Comparison of ENCODE assay signal across 1 cellular context in the genomic region with DNA sequence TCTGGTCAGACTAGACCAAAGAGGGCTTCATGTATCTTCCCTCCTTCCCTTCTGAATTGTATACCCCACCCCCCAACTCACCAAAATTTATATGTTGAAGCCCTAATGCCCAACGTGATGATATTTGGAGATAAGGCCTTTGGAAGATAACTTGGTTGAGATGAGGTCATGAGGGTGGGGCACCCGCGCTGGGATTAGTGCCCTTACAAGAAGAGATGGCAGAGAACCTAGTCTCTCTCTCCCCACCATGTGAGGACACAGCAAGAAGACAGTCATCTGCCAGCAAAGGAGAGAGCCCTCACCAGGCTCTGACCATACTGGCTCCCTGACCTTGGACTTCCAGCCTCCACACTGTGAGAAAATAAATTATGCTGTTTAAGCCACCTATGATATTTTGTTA.
TF ChIP-seq lines count a peak whose summit lies in the region.

No MANE protein-coding gene starts in this region.

TF ChIP-seq in K562, 482 proteins besides CTCF, POLR2A, EP300 and RAD21:
- TF ChIP-seq, protein P1, sequence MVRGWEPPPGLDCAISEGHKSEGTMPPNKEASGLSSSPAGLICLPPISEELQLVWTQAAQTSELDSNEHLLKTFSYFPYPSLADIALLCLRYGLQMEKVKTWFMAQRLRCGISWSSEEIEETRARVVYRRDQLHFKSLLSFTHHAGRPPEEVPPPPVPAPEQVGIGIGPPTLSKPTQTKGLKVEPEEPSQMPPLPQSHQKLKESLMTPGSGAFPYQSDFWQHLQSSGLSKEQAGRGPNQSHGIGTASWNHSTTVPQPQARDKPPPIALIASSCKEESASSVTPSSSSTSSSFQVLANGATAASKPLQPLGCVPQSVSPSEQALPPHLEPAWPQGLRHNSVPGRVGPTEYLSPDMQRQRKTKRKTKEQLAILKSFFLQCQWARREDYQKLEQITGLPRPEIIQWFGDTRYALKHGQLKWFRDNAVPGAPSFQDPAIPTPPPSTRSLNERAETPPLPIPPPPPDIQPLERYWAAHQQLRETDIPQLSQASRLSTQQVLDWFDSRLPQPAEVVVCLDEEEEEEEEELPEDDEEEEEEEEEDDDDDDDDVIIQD (CRISPR knock-in tag; IDR thresholded peaks at IDR 0.05), result no peak
- TF ChIP-seq MLX (CRISPR knock-in tag; conservative IDR thresholded peaks at IDR 0.05), result no peak
- TF ChIP-seq ZNF121 (CRISPR knock-in tag; conservative IDR thresholded peaks at IDR 0.05), result no peak
- no peak for TF ChIP-seq HNRNPH1 (optimal IDR thresholded peaks at IDR 0.05; ENCODE audit: low read depth, low read length)
- TF ChIP-seq RHOXF2B (CRISPR knock-in tag; conservative IDR thresholded peaks at IDR 0.05), result no peak
- TF ChIP-seq CTBP1 (IDR thresholded peaks at IDR 0.05; ENCODE audit: borderline replicate concordance), result no peak
- TF ChIP-seq MCM5 (IDR thresholded peaks at IDR 0.05; ENCODE audit: low read depth), result no peak
- TF ChIP-seq TRIM28 (IDR thresholded peaks at IDR 0.05), result no peak
- TF ChIP-seq ZNF274 (IDR thresholded peaks at IDR 0.05; ENCODE audit: borderline replicate concordance, low read depth, low read length), result no peak
- TF ChIP-seq ZNF12 (CRISPR knock-in tag; IDR thresholded peaks at IDR 0.05), result no peak
- no peak for TF ChIP-seq LEF1 (IDR thresholded peaks at IDR 0.05)
- no peak for TF ChIP-seq SAFB2 (IDR thresholded peaks at IDR 0.05; ENCODE audit: borderline replicate concordance, low read depth, low read length, severe bottlenecking)
- TF ChIP-seq GABPA (tag; conservative IDR thresholded peaks at IDR 0.05; ENCODE audit: low read depth), result no peak
- TF ChIP-seq ZNF232 (CRISPR knock-in tag; IDR thresholded peaks at IDR 0.05), result no peak
- TF ChIP-seq, protein P2, sequence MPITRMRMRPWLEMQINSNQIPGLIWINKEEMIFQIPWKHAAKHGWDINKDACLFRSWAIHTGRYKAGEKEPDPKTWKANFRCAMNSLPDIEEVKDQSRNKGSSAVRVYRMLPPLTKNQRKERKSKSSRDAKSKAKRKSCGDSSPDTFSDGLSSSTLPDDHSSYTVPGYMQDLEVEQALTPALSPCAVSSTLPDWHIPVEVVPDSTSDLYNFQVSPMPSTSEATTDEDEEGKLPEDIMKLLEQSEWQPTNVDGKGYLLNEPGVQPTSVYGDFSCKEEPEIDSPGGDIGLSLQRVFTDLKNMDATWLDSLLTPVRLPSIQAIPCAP (CRISPR knock-in tag; IDR thresholded peaks at IDR 0.05; ENCODE audit: borderline replicate concordance), result no peak
TF ChIP-seq in K562: peak in this region for 0.
